In the genomic region with DNA sequence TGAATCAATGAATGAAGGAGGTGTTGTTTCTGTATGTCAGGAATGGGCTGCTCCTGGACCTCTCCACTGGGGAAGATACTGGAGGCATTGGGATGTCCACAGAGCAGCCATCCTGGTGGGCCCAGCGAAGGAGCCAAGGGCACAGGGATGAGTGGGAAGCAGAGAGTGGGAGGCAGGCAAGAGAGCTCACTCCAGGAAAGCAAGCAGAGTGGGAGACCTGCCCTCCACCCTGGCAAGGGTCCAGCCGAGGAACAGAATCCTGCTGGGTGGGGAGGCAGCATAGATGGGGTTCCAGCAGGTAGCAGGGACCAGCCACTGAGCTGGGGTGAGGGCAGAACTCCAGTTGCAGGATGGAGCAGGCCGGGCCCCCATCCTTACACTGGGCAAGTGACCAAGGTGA, we compare ENCODE assay signal across 21 cellular contexts.
DNase-seq lines count a peak whose midpoint lies in the region; ATAC-seq and TF ChIP-seq lines count a peak whose summit lies in the region.
"Had no signal": no experiment of that assay in that cellular context is flagged by ENCODE, and none has a peak within 500 bp of the region (broad histone marks: within the 10 kb centered on the region; RNA-seq: fewer than 3 reads in every experiment).

No MANE protein-coding gene starts in this region.

- no peak for ATAC-seq in activated CD8-positive, alpha-beta T cell treated with anti-CD3 and anti-CD28 coated beads, Interleukin-2, amount 10 ng/mL, durations not matched to agents 7 days and 5 days
- ATAC-seq in activated CD8-positive, alpha-beta T cell treated with anti-CD3 and anti-CD28 coated beads for 36 hours: no peak
- no peak for ATAC-seq in central memory CD8-positive, alpha-beta T cell (replicated peaks; ENCODE audit: extremely low read depth, poor library complexity, severe bottlenecking)
- no peak for ATAC-seq in stimulated activated effector memory CD8-positive, alpha-beta T cell treated with anti-CD3 and anti-CD28 coated beads, Interleukin-12 subunit alpha, Interleukin-12 subunit beta, amount 100 ng/mL, for 72 hours
- no peak for ATAC-seq in HG03025 (IDR thresholded peaks at IDR 0.05; ENCODE audit: low FRiP score, unreplicated experiment)
- ATAC-seq: CD8-positive, alpha-beta T cell; GM12878; GM23338 had no signal

- H3K27ac ChIP-seq in neuronal stem cell (replicated peaks; ENCODE audit: low read length): no peak overlapping the region
- H3K27ac ChIP-seq: 22Rv1, BLaER1, C4-2B had no signal

- H3K4me2 ChIP-seq in neuronal stem cell (ENCODE audit: insufficient read depth, low read length, poor library complexity, severe bottlenecking): no peak overlapping the region
- H3K4me2 ChIP-seq: BLaER1, GM23338 had no signal

- no peaks in the 10 kb centered on the region for H3K27me3 Mint-ChIP-seq in activated CD8-positive, alpha-beta T cell treated with anti-CD3 and anti-CD28 coated beads, Interleukin-2, amount 10 ng/mL, durations not matched to agents 7 days and 5 days (ENCODE audit: low read depth)
- H3K27me3 Mint-ChIP-seq in activated CD8-positive, alpha-beta T cell treated with anti-CD3 and anti-CD28 coated beads for 36 hours: peaks cover 3% of the 10 kb centered on the region
- no peaks in the 10 kb centered on the region for H3K27me3 Mint-ChIP-seq in central memory CD8-positive, alpha-beta T cell
- H3K27me3 Mint-ChIP-seq: B cell had no signal

- no peak overlapping the region for H2BK5ac ChIP-seq in neuronal stem cell (ENCODE audit: low read length)

- H3K4me1 ChIP-seq in neuronal stem cell (ENCODE audit: control insufficient read depth in 2 of 2, insufficient read depth in 1 of 2, low read depth in 1 of 2, low read length in 2 of 2): no peaks in the 10 kb centered on the region
- H3K4me1 ChIP-seq: Caco-2, HAP-1 had no signal

- no peak overlapping the region for H4K91ac ChIP-seq in neuronal stem cell (ENCODE audit: low read depth, low read length, poor library complexity)

- H3K9me3 Mint-ChIP-seq in activated CD8-positive, alpha-beta T cell treated with anti-CD3 and anti-CD28 coated beads, Interleukin-2, amount 10 ng/mL, durations not matched to agents 7 days and 5 days (ENCODE audit: insufficient read depth): peaks cover 4% of the 10 kb centered on the region
- peaks cover 2% of the 10 kb centered on the region for H3K9me3 Mint-ChIP-seq in activated CD8-positive, alpha-beta T cell treated with anti-CD3 and anti-CD28 coated beads for 36 hours
- H3K9me3 Mint-ChIP-seq in central memory CD8-positive, alpha-beta T cell: no peaks in the 10 kb centered on the region
- H3K9me3 Mint-ChIP-seq in stimulated activated effector memory CD8-positive, alpha-beta T cell treated with anti-CD3 and anti-CD28 coated beads, Interleukin-12 subunit alpha, Interleukin-12 subunit beta, amount 100 ng/mL, for 72 hours: no peaks in the 10 kb centered on the region
- H3K9me3 Mint-ChIP-seq: CD8-positive, alpha-beta T cell; GM23338 had no signal

- peak overlapping the region; percentile 13 for H3K23ac ChIP-seq in neuronal stem cell (ENCODE audit: low read depth, low read length, poor library complexity)

- no peak overlapping the region for H3K4ac ChIP-seq in neuronal stem cell (ENCODE audit: low read length)

- no peak overlapping the region for H4K8ac ChIP-seq in neuronal stem cell (ENCODE audit: low read depth, low read length)

- no peak overlapping the region for H3K14ac ChIP-seq in neuronal stem cell (ENCODE audit: low read length)

- peak overlapping the region; percentile 7 for H2BK120ac ChIP-seq in neuronal stem cell (ENCODE audit: low read depth, low read length)

- POLR2A ChIA-PET in activated CD8-positive, alpha-beta T cell treated with anti-CD3 and anti-CD28 coated beads, Interleukin-2, amount 10 ng/mL, durations not matched to agents 7 days and 5 days (lab: Charles Lee): interaction anchor here (0.6 to 1.0 kb wide), 2 partner anchors 29 to 262 kb away, joined by 3 read pairs; no protein-coding TSS in a partner anchor
- POLR2A ChIA-PET in activated CD8-positive, alpha-beta T cell treated with anti-CD3 and anti-CD28 coated beads for 36 hours (lab: Charles Lee): interaction anchor here (0.7 kb wide), 1 partner anchor 264 kb away, joined by 3 read pairs; no protein-coding TSS in a partner anchor

- no peak overlapping the region for H3K18ac ChIP-seq in neuronal stem cell (ENCODE audit: low read length)

- peaks cover 3% of the 10 kb centered on the region for H3K36me3 Mint-ChIP-seq in activated CD8-positive, alpha-beta T cell treated with anti-CD3 and anti-CD28 coated beads, Interleukin-2, amount 10 ng/mL, durations not matched to agents 7 days and 5 days (ENCODE audit: low read depth)
- H3K36me3 Mint-ChIP-seq in activated CD8-positive, alpha-beta T cell treated with anti-CD3 and anti-CD28 coated beads for 36 hours (ENCODE audit: low read depth): peaks cover 2% of the 10 kb centered on the region
- H3K36me3 Mint-ChIP-seq in central memory CD8-positive, alpha-beta T cell (ENCODE audit: insufficient read depth): peaks cover 12% of the 10 kb centered on the region
- H3K36me3 Mint-ChIP-seq in stimulated activated effector memory CD8-positive, alpha-beta T cell treated with anti-CD3 and anti-CD28 coated beads, Interleukin-12 subunit alpha, Interleukin-12 subunit beta, amount 100 ng/mL, for 72 hours: peaks cover 6% of the 10 kb centered on the region
- H3K36me3 Mint-ChIP-seq: CD4-positive, CD25-positive, alpha-beta regulatory T cell; CD8-positive, alpha-beta T cell had no signal

- peak overlapping the region; percentile 42 for H2AK5ac ChIP-seq in neuronal stem cell (ENCODE audit: low read depth, low read length)

- H3K27me3 ChIP-seq in neuronal stem cell (ENCODE audit: control insufficient read depth in 3 of 3, insufficient read depth in 3 of 3, low read depth in 1 of 3, low read length in 3 of 3): no peaks in the 10 kb centered on the region
- H3K27me3 ChIP-seq: BLaER1 had no signal

- H2AFZ ChIP-seq in neuronal stem cell (ENCODE audit: low read length): no peak overlapping the region

- TF ChIP-seq CTCF in activated CD8-positive, alpha-beta T cell treated with anti-CD3 and anti-CD28 coated beads for 36 hours (IDR thresholded peaks at IDR 0.05): no peak

- peak overlapping the region; percentile 24 for H3K27ac Mint-ChIP-seq in activated CD8-positive, alpha-beta T cell treated with anti-CD3 and anti-CD28 coated beads, Interleukin-2, amount 10 ng/mL, durations not matched to agents 7 days and 5 days
- H3K27ac Mint-ChIP-seq in activated CD8-positive, alpha-beta T cell treated with anti-CD3 and anti-CD28 coated beads for 36 hours: no peak overlapping the region
- peak overlapping the region; percentile 20 for H3K27ac Mint-ChIP-seq in central memory CD8-positive, alpha-beta T cell (ENCODE audit: low read depth)
- peak overlapping the region; percentile 8 for H3K27ac Mint-ChIP-seq in stimulated activated effector memory CD8-positive, alpha-beta T cell treated with anti-CD3 and anti-CD28 coated beads, Interleukin-12 subunit alpha, Interleukin-12 subunit beta, amount 100 ng/mL, for 72 hours
- H3K27ac Mint-ChIP-seq: B cell; CD8-positive, alpha-beta T cell; GM23338 had no signal

- no peak overlapping the region for H3K4me3 Mint-ChIP-seq in activated CD8-positive, alpha-beta T cell treated with anti-CD3 and anti-CD28 coated beads, Interleukin-2, amount 10 ng/mL, durations not matched to agents 7 days and 5 days
- H3K4me3 Mint-ChIP-seq in activated CD8-positive, alpha-beta T cell treated with anti-CD3 and anti-CD28 coated beads for 36 hours: no peak overlapping the region
- H3K4me3 Mint-ChIP-seq in central memory CD8-positive, alpha-beta T cell: no peak overlapping the region
- H3K4me3 Mint-ChIP-seq in stimulated activated effector memory CD8-positive, alpha-beta T cell treated with anti-CD3 and anti-CD28 coated beads, Interleukin-12 subunit alpha, Interleukin-12 subunit beta, amount 100 ng/mL, for 72 hours: no peak overlapping the region
- H3K4me3 Mint-ChIP-seq: B cell; CD4-positive, CD25-positive, alpha-beta regulatory T cell; CD8-positive, alpha-beta T cell; GM23338 had no signal

- no peak overlapping the region for H2BK12ac ChIP-seq in neuronal stem cell (ENCODE audit: low read length)

- H3K79me1 ChIP-seq in neuronal stem cell (ENCODE audit: low read depth, low read length): peaks cover 2% of the 10 kb centered on the region

- no peak overlapping the region for H2BK15ac ChIP-seq in neuronal stem cell (ENCODE audit: low read length)

- no peaks in the 10 kb centered on the region for H3K36me3 ChIP-seq in neuronal stem cell (replicated peaks in 1 of 2; ENCODE audit: control insufficient read depth in 2 of 2, insufficient read depth in 2 of 2, low read length in 2 of 2)
- H3K36me3 ChIP-seq: BLaER1, HAP-1 had no signal

- peaks cover 0 to 2% of the 10 kb centered on the region in 2 donors for H3K9me3 ChIP-seq in neuronal stem cell (replicated peaks in 1 of 2; ENCODE audit: control insufficient read depth in 2 of 2, insufficient read depth in 1 of 2, low read depth in 1 of 2, low read length in 2 of 2)
- H3K9me3 ChIP-seq: Caco-2, HAP-1 had no signal

- WGBS in neuronal stem cell (ENCODE audit: extremely low coverage in 2 of 2, insufficient read length in 2 of 2, insufficient replicate concordance in 1 of 2), 2 donors: no CpG with 5 or more reads among the region's 3 CpGs

- intact Hi-C loops in activated CD8-positive, alpha-beta T cell treated with anti-CD3 and anti-CD28 coated beads for 36 hours (cut with micrococcal nuclease): loop anchor here (2.0 to 10.0 kb wide), 2 partner anchors 259 to 285 kb away; no protein-coding TSS in a partner anchor

- H3K4me3 ChIP-seq in neuronal stem cell (ENCODE audit: low read length in 2 of 2): no peak overlapping the region
- H3K4me3 ChIP-seq: BLaER1, GM12878, GM23338, HAP-1 had no signal

- H3K4me1 Mint-ChIP-seq in activated CD8-positive, alpha-beta T cell treated with anti-CD3 and anti-CD28 coated beads, Interleukin-2, amount 10 ng/mL, durations not matched to agents 7 days and 5 days (ENCODE audit: low read depth): peaks cover 34% of the 10 kb centered on the region
- H3K4me1 Mint-ChIP-seq in activated CD8-positive, alpha-beta T cell treated with anti-CD3 and anti-CD28 coated beads for 36 hours (ENCODE audit: low read depth): peaks cover 11% of the 10 kb centered on the region
- H3K4me1 Mint-ChIP-seq in central memory CD8-positive, alpha-beta T cell: peaks cover 19% of the 10 kb centered on the region
- H3K4me1 Mint-ChIP-seq in stimulated activated effector memory CD8-positive, alpha-beta T cell treated with anti-CD3 and anti-CD28 coated beads, Interleukin-12 subunit alpha, Interleukin-12 subunit beta, amount 100 ng/mL, for 72 hours: peaks cover 14% of the 10 kb centered on the region
- H3K4me1 Mint-ChIP-seq: GM23338 had no signal

- CTCF ChIA-PET in activated CD8-positive, alpha-beta T cell treated with anti-CD3 and anti-CD28 coated beads, Interleukin-2, amount 10 ng/mL, durations not matched to agents 7 days and 5 days (lab: Charles Lee): interaction anchor here (1.7 to 3.3 kb wide), 3 partner anchors 24 to 290 kb away, joined by 4 to 27 read pairs (median 13); no protein-coding TSS in a partner anchor
- CTCF ChIA-PET in activated CD8-positive, alpha-beta T cell treated with anti-CD3 and anti-CD28 coated beads for 36 hours (lab: Charles Lee): interaction anchor here (1.2 to 3.0 kb wide), 3 partner anchors 10 to 118 kb away, joined by 3 to 22 read pairs (median 7); no protein-coding TSS in a partner anchor

- H3K9ac ChIP-seq in neuronal stem cell (ENCODE audit: low read depth, low read length, poor library complexity): no peak overlapping the region
- H3K9ac ChIP-seq: BLaER1 had no signal

- no peak for DNase-seq in activated CD8-positive, alpha-beta T cell treated with anti-CD3 and anti-CD28 coated beads, Interleukin-2, amount 10 ng/mL, durations not matched to agents 7 days and 5 days
- DNase-seq in activated CD8-positive, alpha-beta T cell treated with anti-CD3 and anti-CD28 coated beads for 36 hours: no peak
- no peak for DNase-seq in central memory CD8-positive, alpha-beta T cell (ENCODE audit: low spot score in 2 of 2)
- DNase-seq in neuronal stem cell (ENCODE audit: low spot score) (no peak), epidermal melanocyte (ENCODE audit: insufficient read length, low spot score) (no peak), globus pallidus (ENCODE audit: low spot score) (no peak)
- DNase-seq in stimulated activated effector memory CD8-positive, alpha-beta T cell treated with anti-CD3 and anti-CD28 coated beads, Interleukin-12 subunit alpha, Interleukin-12 subunit beta, amount 100 ng/mL, for 72 hours (ENCODE audit: low spot score in 2 of 2): no peak
- DNase-seq: Caco-2; CD4-positive, CD25-positive, alpha-beta regulatory T cell; DMS153; EL; GDM1 had no signal
